In the genomic region with DNA sequence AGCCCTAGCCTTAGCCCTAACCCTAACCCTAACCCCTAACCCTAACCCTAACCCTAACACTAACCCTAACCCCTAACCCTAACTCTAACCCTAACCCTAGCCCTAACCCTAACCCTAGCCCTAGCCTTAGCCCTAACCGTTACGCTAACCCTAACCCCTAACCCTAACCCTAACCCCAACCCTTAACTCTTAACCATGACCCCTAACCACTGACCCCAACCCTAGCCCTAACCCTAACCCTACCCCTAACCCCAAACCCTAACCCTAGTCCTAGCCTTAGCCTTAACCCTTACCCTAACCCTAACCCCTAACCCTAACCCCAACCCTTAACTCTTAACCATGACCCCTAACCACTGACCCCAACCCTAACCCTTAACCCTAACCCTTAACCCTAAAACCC, we compare ENCODE assay signal across 11 cellular contexts. TPM values are rescaled to one million over a fixed set of nuclear protein-coding genes. Genes with fewer than 3 reads are reported as not detected.
"Had no signal": no experiment of that assay in that cellular context is flagged by ENCODE, and none has a peak within 500 bp of the region (broad histone marks: within the 10 kb centered on the region; RNA-seq: fewer than 3 reads in every experiment).

No MANE protein-coding gene starts in this region.

RNA-seq across cellular contexts. Expression of gene TUBB8B, which starts 14.2 kb away (rescaled TPM):
- total RNA-seq: activated CD4-positive, alpha-beta memory T cell treated with anti-CD3 and anti-CD28 coated beads for 36 hours; activated naive CD4-positive, alpha-beta T cell treated with anti-CD3 and anti-CD28 coated beads for 36 hours; activated naive CD4-positive, alpha-beta T cell treated with anti-CD3 and anti-CD28 coated beads, Interleukin-2, amount 50 U/mL, for 72 hours; activated T-cell treated with anti-CD3 and anti-CD28 coated beads, Interleukin-2, amount 50 U/mL, for 4 hours; activated T-helper 1 cell treated with anti-CD3 and anti-CD28 coated beads, Interleukin-12 subunit alpha, Interleukin-12 subunit beta, Interleukin-2, Interleukin-4 antibody, amounts not matched to agents 30 ng/mL and 10 ng/mL and 1 ng/mL, durations not matched to agents 14 hours and 24 hours and 36 hours; astrocyte; body of pancreas; cardiac septum; PC-3; Peyer's patch; Right ventricle myocardium inferior had no signal
